Comparison of ENCODE assay signal across 8 cellular contexts in the genomic region with DNA sequence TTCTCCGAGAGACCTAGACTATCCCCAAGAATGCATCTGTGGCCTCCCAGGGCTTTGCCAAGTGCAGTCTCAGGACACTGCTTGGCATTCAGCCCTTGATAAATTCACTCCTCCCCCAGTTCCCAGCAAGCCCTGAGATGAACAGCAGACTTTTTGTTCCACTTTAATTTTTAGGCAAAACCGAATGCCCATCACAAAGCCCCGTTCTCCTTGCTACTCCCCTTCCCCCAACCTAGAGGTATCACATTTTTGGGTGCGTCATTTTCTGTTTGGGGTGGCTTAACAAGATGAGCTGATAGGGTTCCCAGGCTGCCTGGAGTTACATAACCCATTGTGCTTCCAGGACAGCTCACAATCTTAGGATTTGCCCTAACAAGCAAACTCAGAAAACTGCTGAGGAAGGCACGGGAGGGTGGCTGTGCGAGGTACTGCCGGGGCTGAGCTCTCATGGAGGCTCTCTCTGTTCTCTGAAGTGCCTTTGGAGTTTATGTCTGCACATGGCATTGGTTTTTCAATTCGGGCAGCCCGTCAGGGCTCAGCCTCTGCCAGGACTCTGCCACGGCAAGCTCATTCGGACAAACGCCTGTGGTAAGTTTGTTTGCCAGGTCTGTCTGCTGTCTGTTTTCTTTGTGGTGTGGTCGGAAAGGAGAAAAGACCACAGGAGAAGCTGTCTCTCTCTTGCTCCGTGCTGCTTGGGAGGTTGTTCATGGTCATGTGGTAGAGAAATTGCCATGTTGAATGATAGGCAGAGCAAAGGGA. TPM values are rescaled to one million over a fixed set of nuclear protein-coding genes. Genes with fewer than 3 reads are reported as not detected.
DNase-seq lines count a peak whose midpoint lies in the region; ATAC-seq and TF ChIP-seq lines count a peak whose summit lies in the region.

A gene with protein sequence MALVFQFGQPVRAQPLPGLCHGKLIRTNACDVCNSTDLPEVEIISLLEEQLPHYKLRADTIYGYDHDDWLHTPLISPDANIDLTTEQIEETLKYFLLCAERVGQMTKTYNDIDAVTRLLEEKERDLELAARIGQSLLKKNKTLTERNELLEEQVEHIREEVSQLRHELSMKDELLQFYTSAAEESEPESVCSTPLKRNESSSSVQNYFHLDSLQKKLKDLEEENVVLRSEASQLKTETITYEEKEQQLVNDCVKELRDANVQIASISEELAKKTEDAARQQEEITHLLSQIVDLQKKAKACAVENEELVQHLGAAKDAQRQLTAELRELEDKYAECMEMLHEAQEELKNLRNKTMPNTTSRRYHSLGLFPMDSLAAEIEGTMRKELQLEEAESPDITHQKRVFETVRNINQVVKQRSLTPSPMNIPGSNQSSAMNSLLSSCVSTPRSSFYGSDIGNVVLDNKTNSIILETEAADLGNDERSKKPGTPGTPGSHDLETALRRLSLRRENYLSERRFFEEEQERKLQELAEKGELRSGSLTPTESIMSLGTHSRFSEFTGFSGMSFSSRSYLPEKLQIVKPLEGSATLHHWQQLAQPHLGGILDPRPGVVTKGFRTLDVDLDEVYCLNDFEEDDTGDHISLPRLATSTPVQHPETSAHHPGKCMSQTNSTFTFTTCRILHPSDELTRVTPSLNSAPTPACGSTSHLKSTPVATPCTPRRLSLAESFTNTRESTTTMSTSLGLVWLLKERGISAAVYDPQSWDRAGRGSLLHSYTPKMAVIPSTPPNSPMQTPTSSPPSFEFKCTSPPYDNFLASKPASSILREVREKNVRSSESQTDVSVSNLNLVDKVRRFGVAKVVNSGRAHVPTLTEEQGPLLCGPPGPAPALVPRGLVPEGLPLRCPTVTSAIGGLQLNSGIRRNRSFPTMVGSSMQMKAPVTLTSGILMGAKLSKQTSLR (plus strand): TSS at position 385 of the 759 bp plus-strand sequence. CDS start 113 bp downstream, at position 498.

- H3K9me3 ChIP-seq in CD8-positive, alpha-beta memory T cell (ENCODE audit: low read length), result no peaks in the 10 kb centered on the region

- H3K27me3 Mint-ChIP-seq in CD8-positive, alpha-beta memory T cell, result peaks cover 0 to 2% of the 10 kb centered on the region in 2 donors
- H3K27me3 Mint-ChIP-seq in activated CD8-positive, alpha-beta T cell treated with anti-CD3 and anti-CD28 coated beads for 36 hours, result no peaks in the 10 kb centered on the region

- no peaks in the 10 kb centered on the region for H3K27me3 ChIP-seq in CD8-positive, alpha-beta memory T cell (ENCODE audit: insufficient read depth, low read length, poor library complexity, severe bottlenecking)

- H3K4me3 ChIP-seq in CD8-positive, alpha-beta memory T cell (ENCODE audit: low read length), result no peak within 1 kb of the TSS

- intact Hi-C loops in activated CD8-positive, alpha-beta T cell treated with anti-CD3 and anti-CD28 coated beads for 36 hours (cut with micrococcal nuclease), result loop anchor here (5.0 kb wide), 1 partner anchor 79 kb away; no protein-coding TSS in a partner anchor
- intact Hi-C loops in posterior vena cava (cut with DNase I), result no loop called here

- peaks cover 4% of the 10 kb centered on the region for H3K36me3 ChIP-seq in CD8-positive, alpha-beta memory T cell (ENCODE audit: insufficient read depth, low read length)

- POLR2A ChIA-PET in CD8-positive, alpha-beta memory T cell (lab: Charles Lee), result interaction anchor here (0.6 to 2.0 kb wide), 4 partner anchors 9 to 155 kb away, joined by 3 to 9 read pairs (median 6); a partner anchor contains a TSS
- POLR2A ChIA-PET in activated CD8-positive, alpha-beta T cell treated with anti-CD3 and anti-CD28 coated beads for 36 hours (lab: Charles Lee), result interaction anchor here (1.0 kb wide), 2 partner anchors 21 to 74 kb away, joined by 3 read pairs; no protein-coding TSS in a partner anchor

- ATAC-seq in activated CD8-positive, alpha-beta T cell treated with anti-CD3 and anti-CD28 coated beads for 36 hours, result no peak
- ATAC-seq in GM19324 (IDR thresholded peaks at IDR 0.05; ENCODE audit: low FRiP score, unreplicated experiment), result no peak

- H3K4me1 ChIP-seq in CD8-positive, alpha-beta memory T cell (ENCODE audit: insufficient read depth, low read length), result no peaks in the 10 kb centered on the region

- CTCF ChIA-PET in CD8-positive, alpha-beta memory T cell (lab: Charles Lee), result interaction anchor here (0.7 to 1.7 kb wide), 5 partner anchors 8 to 1507 kb away, joined by 3 to 7 read pairs (median 4); no protein-coding TSS in a partner anchor
- CTCF ChIA-PET in activated CD8-positive, alpha-beta T cell treated with anti-CD3 and anti-CD28 coated beads for 36 hours (lab: Charles Lee), result interaction anchor here (0.9 to 2.0 kb wide), 3 partner anchors 9 to 11 kb away, joined by 3 to 10 read pairs (median 4); no protein-coding TSS in a partner anchor

- H3K27ac Mint-ChIP-seq in CD8-positive, alpha-beta memory T cell, result peak within 1 kb of the TSS; percentile 16 to 92 (median 73)
- peak within 1 kb of the TSS; percentile 39 for H3K27ac Mint-ChIP-seq in activated CD8-positive, alpha-beta T cell treated with anti-CD3 and anti-CD28 coated beads for 36 hours

- H3K36me3 Mint-ChIP-seq in CD8-positive, alpha-beta memory T cell, result peaks cover 8 to 52% (median 13%) of the 10 kb centered on the region in 3 donors
- peaks cover 37% of the 10 kb centered on the region for H3K36me3 Mint-ChIP-seq in activated CD8-positive, alpha-beta T cell treated with anti-CD3 and anti-CD28 coated beads for 36 hours (ENCODE audit: low read depth)

- H3K4me1 Mint-ChIP-seq in CD8-positive, alpha-beta memory T cell, result peaks cover 36 to 56% (median 43%) of the 10 kb centered on the region in 3 donors
- H3K4me1 Mint-ChIP-seq in activated CD8-positive, alpha-beta T cell treated with anti-CD3 and anti-CD28 coated beads for 36 hours (ENCODE audit: low read depth), result peaks cover 75% of the 10 kb centered on the region

- H3K4me3 Mint-ChIP-seq in CD8-positive, alpha-beta memory T cell, result peak within 1 kb of the TSS; percentile 43 to 87 (median 67)
- peak within 1 kb of the TSS; percentile 28 for H3K4me3 Mint-ChIP-seq in activated CD8-positive, alpha-beta T cell treated with anti-CD3 and anti-CD28 coated beads for 36 hours

- TF ChIP-seq CTCF in activated CD8-positive, alpha-beta T cell treated with anti-CD3 and anti-CD28 coated beads for 36 hours (IDR thresholded peaks at IDR 0.05), result no peak

- H3K9me3 Mint-ChIP-seq in CD8-positive, alpha-beta memory T cell, result no peaks in the 10 kb centered on the region
- no peaks in the 10 kb centered on the region for H3K9me3 Mint-ChIP-seq in activated CD8-positive, alpha-beta T cell treated with anti-CD3 and anti-CD28 coated beads for 36 hours

- no peak for DNase-seq in CD8-positive, alpha-beta memory T cell
- no peak for DNase-seq in activated CD8-positive, alpha-beta T cell treated with anti-CD3 and anti-CD28 coated beads for 36 hours
- no peak for DNase-seq in glomerular endothelial cell (ENCODE audit: extremely low read depth, low read depth, low spot score)
- DNase-seq in posterior vena cava (ENCODE audit: low spot score), result no peak
- no peak for DNase-seq in AML-193 (lab: John Stamatoyannopoulos, UW)
- DNase-seq in HuH-7 (ENCODE audit: low spot score), result no peak
- DNase-seq in amniotic stem cell (lab: John Stamatoyannopoulos, UW), result no peak

- no peak within 1 kb of the TSS for H3K27ac ChIP-seq in CD8-positive, alpha-beta memory T cell (ENCODE audit: low read depth, low read length)

RNA-seq across cellular contexts. Expression of the gene that starts here (rescaled TPM):
- total RNA-seq in CD8-positive, alpha-beta memory T cell, result 10 to 100 TPM; 19.7 to 20.0 TPM
- 10.4 TPM for polyA plus RNA-seq in CD8-positive, alpha-beta memory T cell
- 10 to 100 TPM; 24.1 to 24.3 TPM for total RNA-seq in activated CD8-positive, alpha-beta T cell treated with anti-CD3 and anti-CD28 coated beads for 36 hours
- 58.7 and 59.8 TPM in 2 replicates for total RNA-seq in glomerular endothelial cell
- 10 to 100 TPM; 29.4 to 39.2 TPM for total RNA-seq in posterior vena cava
